ENCODE assay signal across 8 cellular contexts in genomic region chr15:70474682-70475438, GRCh38.
DNase-seq lines count a peak whose midpoint lies in the region; ATAC-seq and TF ChIP-seq lines count a peak whose summit lies in the region.

No MANE protein-coding gene starts in this region.

- H3K36me3 ChIP-seq in SJSA1 (no peaks in the 10 kb centered on the region), mucosa of rectum (ENCODE audit: control insufficient read depth in 2 of 2, insufficient read depth in 2 of 2, low read length in 2 of 2) (no peaks in the 10 kb centered on the region)

- H3K9me3 ChIP-seq in SJSA1 (replicated peaks) = no peaks in the 10 kb centered on the region
- H3K9me3 ChIP-seq in mucosa of rectum (ENCODE audit: control insufficient read depth in 2 of 2, low read length in 2 of 2) = no peaks in the 10 kb centered on the region

- H3K4me3 ChIP-seq in SJSA1 (peak overlapping the region; percentile 23), coronary artery (peak overlapping the region; percentile 50), mucosa of rectum (ENCODE audit: low read length in 2 of 2) (peak overlapping the region in 1 of 2 donors; percentile 50)

- peak overlapping the region in 1 of 2 donors; percentile 36 for H3K9ac ChIP-seq in mucosa of rectum (ENCODE audit: low read depth in 1 of 2, low read length in 2 of 2)

- H3K27ac ChIP-seq in SJSA1 (peak overlapping the region; percentile 98), coronary artery (peak overlapping the region; percentile 71 to 86), mucosa of rectum (ENCODE audit: low read depth in 2 of 2, low read length in 2 of 2) (peak overlapping the region; percentile 40 to 43)

- no peak for ATAC-seq in HG03442 (IDR thresholded peaks at IDR 0.05; ENCODE audit: unreplicated experiment)

- H3K27me3 ChIP-seq in SJSA1 (replicated peaks) = no peaks in the 10 kb centered on the region
- no peaks in the 10 kb centered on the region for H3K27me3 ChIP-seq in mucosa of rectum (ENCODE audit: control insufficient read depth in 2 of 2, insufficient read depth in 2 of 2, low read length in 2 of 2)

- H3K4me1 ChIP-seq in SJSA1 (replicated peaks) (peaks cover 33% of the 10 kb centered on the region), mucosa of rectum (ENCODE audit: control insufficient read depth in 2 of 2, insufficient read depth in 2 of 2, low read length in 2 of 2) (peaks cover 4 to 5% of the 10 kb centered on the region in 2 donors)

- TF ChIP-seq CTCF in coronary artery (IDR thresholded peaks at IDR 0.05) = no peak

- peak; percentile 26 for DNase-seq in stimulated activated CD4-positive, alpha-beta T cell treated with anti-CD3 and anti-CD28 coated beads, Interleukin-4, amount 100 ng/mL, for 24 hours
- no peak for DNase-seq in stimulated activated CD4-positive, alpha-beta T cell treated with anti-CD3 and anti-CD28 coated beads, Interleukin-4, amount 100 ng/mL, for 1 hour
- peak; percentile 93 to 97 for DNase-seq in SJSA1 (ENCODE audit: low read depth in 1 of 2, low spot score in 2 of 2)
- DNase-seq in coronary artery (ENCODE audit: low spot score) = peak; percentile 94
- no peak for DNase-seq in SHP77 treated with DMSO at 0.1 percent for 48 hours (lab: John Stamatoyannopoulos, UW)
- no peak for DNase-seq in NCI-H1930 (lab: John Stamatoyannopoulos, UW)

Comparison
In these comparisons a context has a peak if more than half of its experiments do, and no peak if none do; other contexts are left out.
1. DNase-seq: peak in stimulated activated CD4-positive, alpha-beta T cell treated with anti-CD3 and anti-CD28 coated beads, Interleukin-4, amount 100 ng/mL, for 24 hours (single experiment), SJSA1 (2 of 2) and coronary artery (single experiment); none in stimulated activated CD4-positive, alpha-beta T cell treated with anti-CD3 and anti-CD28 coated beads, Interleukin-4, amount 100 ng/mL, for 1 hour (single experiment), SHP77 treated with DMSO at 0.1 percent for 48 hours (single experiment) and NCI-H1930 (0 of 2).
2. H3K27ac ChIP-seq: peak in every context shown above with its lines; median percentile 98 in SJSA1; 78 in coronary artery; 42 in mucosa of rectum.